ENCODE assay signal across 20 cellular contexts in genomic region chr16:22736791-22737190, GRCh38.
DNase-seq lines count a peak whose midpoint lies in the region; TF ChIP-seq lines count a peak whose summit lies in the region.
"Had no signal": no experiment of that assay in that cellular context is flagged by ENCODE, and none has a peak within 500 bp of the region (broad histone marks: within the 10 kb centered on the region; RNA-seq: fewer than 3 reads in every experiment).

No MANE protein-coding gene starts in this region.

- H3K36me3 Mint-ChIP-seq in endothelial cell (ENCODE audit: low read depth, unreplicated experiment), result no peaks in the 10 kb centered on the region
- H3K36me3 Mint-ChIP-seq: CD14-positive monocyte; CD8-positive, alpha-beta memory T cell had no signal

- H3K27me3 Mint-ChIP-seq in endothelial cell (ENCODE audit: unreplicated experiment), result peaks cover 3% of the 10 kb centered on the region

- H3K27me3 ChIP-seq in WERI-Rb-1 (ENCODE audit: insufficient read depth, low read depth, severe bottlenecking), result no peaks in the 10 kb centered on the region
- H3K27me3 ChIP-seq: BE2C; BLaER1 treated with 17β-estradiol and CSF1 and Interleukin-3, amounts not matched to agents 10 nM and 100 nM had no signal

- H3K27ac Mint-ChIP-seq in endothelial cell (ENCODE audit: unreplicated experiment), result no peak overlapping the region
- H3K27ac Mint-ChIP-seq: CD14-positive monocyte; CD4-positive, alpha-beta T cell; CD8-positive, alpha-beta memory T cell; H9 had no signal

- no peaks in the 10 kb centered on the region for H3K9me3 Mint-ChIP-seq in endothelial cell (ENCODE audit: unreplicated experiment)
- H3K9me3 Mint-ChIP-seq: CD4-positive, alpha-beta T cell; CD8-positive, alpha-beta memory T cell; H9 had no signal

- H3K4me3 Mint-ChIP-seq in endothelial cell (ENCODE audit: unreplicated experiment), result no peak overlapping the region
- H3K4me3 Mint-ChIP-seq: CD14-positive monocyte; CD4-positive, alpha-beta T cell; CD8-positive, alpha-beta memory T cell; H9 had no signal

- no peaks in the 10 kb centered on the region for H3K4me1 Mint-ChIP-seq in endothelial cell (ENCODE audit: unreplicated experiment)
- H3K4me1 Mint-ChIP-seq: CD8-positive, alpha-beta memory T cell had no signal

- no peak for TF ChIP-seq CTCF in WERI-Rb-1 (IDR thresholded peaks at IDR 0.05; ENCODE audit: low read depth, low read length)
- no peak for TF ChIP-seq CTCF in endothelial cell (IDR thresholded peaks at IDR 0.05; ENCODE audit: unreplicated experiment)

- H3K27ac ChIP-seq in WERI-Rb-1, result no peak overlapping the region
- H3K27ac ChIP-seq: A549; BLaER1 treated with 17β-estradiol and CSF1 and Interleukin-3, amounts not matched to agents 10 nM and 100 nM; GM23248 had no signal

- in situ Hi-C loops in G401 (cut with HindIII; ENCODE audit: low sequenced_read_pairs), result no loop called here

- no peaks in the 10 kb centered on the region for H3K9me3 ChIP-seq in WERI-Rb-1 (ENCODE audit: severe bottlenecking)
- H3K9me3 ChIP-seq: BE2C had no signal

- H3K36me3 ChIP-seq in WERI-Rb-1, result no peaks in the 10 kb centered on the region
- H3K36me3 ChIP-seq: BE2C; BLaER1 treated with 17β-estradiol and CSF1 and Interleukin-3, amounts not matched to agents 10 nM and 100 nM had no signal

- H3K4me3 ChIP-seq in WERI-Rb-1 (ENCODE audit: low read depth, low read length), result no peak overlapping the region
- H3K4me3 ChIP-seq: A549; BLaER1 treated with 17β-estradiol and CSF1 and Interleukin-3, amounts not matched to agents 10 nM and 100 nM; GM23248 had no signal

- peak; percentile 93 for DNase-seq in G401 (ENCODE audit: low spot score)
- DNase-seq in WERI-Rb-1, result peak; percentile 7
- DNase-seq in cerebellar nuclear complex (lab: John Stamatoyannopoulos, UW), result peak; percentile 16 to 75
- DNase-seq in medulla oblongata (ENCODE audit: extremely low spot score), result peak; percentile 2
- DNase-seq in endothelial cell (ENCODE audit: low spot score), result no peak
- DNase-seq in SW 1271 (lab: John Stamatoyannopoulos, UW), result no peak
- DNase-seq in T1000 (lab: John Stamatoyannopoulos, UW), result no peak
- DNase-seq: 8988T; ACHN; AML-193; BE2C; CD4-positive, alpha-beta T cell; CD8-positive, alpha-beta memory T cell; DMS53; DMS79 treated with DMSO at 0.1 percent for 48 hours; GM23248; H9 had no signal

Comparison
In these comparisons a context has a peak if more than half of its experiments do, and no peak if none do; other contexts are left out.
1. DNase-seq: peak in G401 (single experiment), WERI-Rb-1 (single experiment), cerebellar nuclear complex (2 of 2) and medulla oblongata (single experiment); none in endothelial cell (single experiment), SW 1271 (0 of 2) and T1000 (single experiment).